Comparison of ENCODE assay signal across 8 cellular contexts in the genomic region with DNA sequence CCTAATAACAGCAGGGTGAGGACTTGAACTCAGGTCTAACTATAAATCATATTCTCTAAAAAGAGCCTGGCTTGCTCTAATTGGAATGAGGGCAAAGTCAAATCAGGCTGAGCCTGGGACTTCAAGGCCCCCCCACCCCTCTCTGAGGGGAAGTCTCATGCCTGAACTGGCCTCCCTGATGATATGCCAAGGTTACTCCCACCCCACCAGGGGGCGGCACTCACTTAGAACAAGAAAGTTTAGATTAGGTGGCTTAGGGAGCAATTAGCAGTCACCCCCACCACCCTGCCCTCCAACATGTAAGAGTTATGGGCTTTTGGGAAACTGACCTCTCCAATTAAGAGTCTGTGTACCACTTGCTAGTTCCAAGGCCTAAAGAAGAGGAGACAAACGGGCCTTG. TPM values are rescaled to one million over a fixed set of nuclear protein-coding genes. Genes with fewer than 3 reads are reported as not detected.
DNase-seq lines count a peak whose midpoint lies in the region; FAIRE-seq and TF ChIP-seq lines count a peak whose summit lies in the region.

No MANE protein-coding gene starts in this region.

- no peak for TF ChIP-seq EP300 in H1 (IDR thresholded peaks at IDR 0.05; ENCODE audit: borderline replicate concordance in 1 of 2, low read depth in 2 of 2, low read length in 2 of 2)

- no peak overlapping the region for H2AFZ ChIP-seq in H1 (ENCODE audit: low read length)

- no peak overlapping the region for H3K4ac ChIP-seq in H1 (replicated peaks; ENCODE audit: insufficient read length, low read depth, low read length)

- peaks cover 8% of the 10 kb centered on the region for H3K23me2 ChIP-seq in H1 (ENCODE audit: low read depth, low read length)

- TF ChIP-seq POLR2A in NB4 (IDR thresholded peaks at IDR 0.05; ENCODE audit: extremely low read depth, insufficient read length) (no peak), H1 (IDR thresholded peaks at IDR 0.05; ENCODE audit: control extremely low read depth in 1 of 2, low read depth in 2 of 2, low read length in 2 of 2) (no peak)

- TF ChIP-seq RAD21 in H1 (IDR thresholded peaks at IDR 0.05 in 1 of 2, conservative IDR thresholded peaks at IDR 0.05 in 1 of 2; ENCODE audit: low read depth in 2 of 2, low read length in 2 of 2) = peak; percentile 22 to 48

- no peak overlapping the region for H3K27ac ChIP-seq in H1 (ENCODE audit: low read depth, low read length)
- H3K27ac ChIP-seq in substantia nigra (ENCODE audit: low read depth, low read length, poor library complexity, severe bottlenecking) = no peak overlapping the region

- no peak overlapping the region for H3K18ac ChIP-seq in H1 (ENCODE audit: extremely low read depth, low read length)

- H2AK5ac ChIP-seq in H1 (ENCODE audit: low read depth, low read length) = no peak overlapping the region

- peaks cover 0 to 8% of the 10 kb centered on the region in 2 experiments; a peak in 2 of 4 replicates for H3K79me2 ChIP-seq in H1 (ENCODE audit: control insufficient read depth in 1 of 2, insufficient read depth in 2 of 2, low read length in 2 of 2)

- H3K14ac ChIP-seq in H1 (ENCODE audit: insufficient read length) = no peak overlapping the region

- H4K8ac ChIP-seq in H1 (ENCODE audit: extremely low read depth, insufficient read depth, low read length) = no peak overlapping the region; the same call in 1 of the 2 replicates

- no peak overlapping the region for H2BK20ac ChIP-seq in H1 (ENCODE audit: low read length)

- no peak overlapping the region for H3K23ac ChIP-seq in H1 (ENCODE audit: insufficient read length)

- 21% methylated on average over 2 of the region's 2 CpGs; no CpG with 5 or more reads in 1 of the 2 experiments for WGBS in H1 (ENCODE audit: extremely low coverage in 1 of 2, insufficient coverage in 1 of 2, insufficient read length in 1 of 2, insufficient replicate concordance in 2 of 2, low coverage in 1 of 2, low lambda C conversion rate in 2 of 2, missing lambda C conversion rate in 1 of 2), 2 experiments

- peak; percentile 57 for DNase-seq in SIG-M5 treated with dmso at 0.1 percent for 504 hours (lab: John Stamatoyannopoulos, UW; ENCODE audit: unreplicated experiment)
- DNase-seq in SIG-M5 (lab: John Stamatoyannopoulos, UW) = no peak
- DNase-seq in NB4 (ENCODE audit: low read depth) = peak; percentile 86
- DNase-seq in activated CD4-positive, alpha-beta T cell treated with anti-CD3 and anti-CD28 coated beads, Interleukin-2, amount 50 U/mL, for 48 hours = peak; percentile 66 to 75
- no peak for DNase-seq in H1 (ENCODE audit: low read depth in 1 of 2, low spot score in 2 of 2)
- DNase-seq in myocyte (ENCODE audit: low read depth) = peak; percentile 56
- peak in 39 of 49 donors; percentile 1 to 64 (median 21) for DNase-seq in substantia nigra (lab: John Stamatoyannopoulos, UW)
- no peak for DNase-seq in LoVo (ENCODE audit: low spot score)

- H3K9me3 ChIP-seq in H1 (ENCODE audit: insufficient read depth in 2 of 2, low read depth in 1 of 2, low read length in 1 of 2) = no peaks in the 10 kb centered on the region

- no peak overlapping the region for H2BK120ac ChIP-seq in H1 (replicated peaks; ENCODE audit: low read depth, low read length)

- H3K36me3 ChIP-seq in H1 (ENCODE audit: control insufficient read depth in 2 of 4, insufficient read depth in 4 of 4, low read length in 3 of 4) = peaks cover 0 to 6% (median 0%) of the 10 kb centered on the region in 4 experiments; a peak in 1 of 8 replicates

- H3K79me1 ChIP-seq in H1 (ENCODE audit: low read depth, low read length) = no peaks in the 10 kb centered on the region; the same call in 1 of the 2 replicates

- CTCF ChIA-PET in H1 (lab: Charles Lee; ENCODE audit: partially characterized antibody) = interaction anchor here (0.9 kb wide), 1 partner anchor 32 kb away, joined by 6 read pairs; no protein-coding TSS in a partner anchor

- H4K5ac ChIP-seq in H1 (ENCODE audit: insufficient read length, low read depth, low read length) = no peak overlapping the region

- peaks cover 7 to 28% (median 17%) of the 10 kb centered on the region in 4 experiments for H3K4me1 ChIP-seq in H1 (replicated peaks in 1 of 4; ENCODE audit: control insufficient read depth in 3 of 4, insufficient read depth in 4 of 4, low read length in 3 of 4)

- no peak for FAIRE-seq in H1 (lab: Jason Lieb, UNC)

- H3K56ac ChIP-seq in H1 (replicated peaks; ENCODE audit: insufficient read length, low read depth, low read length) = no peak overlapping the region

- 0 out of 2 replicates have a peak overlapping the region, but pooled peaks have one; percentile 10 for H2BK5ac ChIP-seq in H1 (ENCODE audit: low read depth, low read length)

- peaks cover 0 to 5% (median 0%) of the 10 kb centered on the region in 4 experiments; a peak in 1 of 7 replicates for H3K27me3 ChIP-seq in H1 (replicated peaks in 1 of 4; ENCODE audit: control insufficient read depth in 3 of 4, extremely low read depth in 1 of 4, insufficient read depth in 3 of 4, low read length in 3 of 4)

- peak overlapping the region; percentile 68 to 95 for H3K4me2 ChIP-seq in H1 (ENCODE audit: insufficient read depth in 1 of 2, low read depth in 2 of 2, low read length in 2 of 2)

- peaks cover 0 to 2% of the 10 kb centered on the region in 2 experiments for H4K20me1 ChIP-seq in H1 (replicated peaks in 1 of 2; ENCODE audit: control insufficient read depth in 1 of 2, insufficient read depth in 2 of 2, low read length in 2 of 2)

- POLR2A ChIA-PET in H1 (lab: Charles Lee; ENCODE audit: partially characterized antibody) = no interaction called here

- no peak overlapping the region for H3K4me3 ChIP-seq in NB4 (ENCODE audit: low read depth, low read length)
- H3K4me3 ChIP-seq in H1 (ENCODE audit: extremely low read depth in 1 of 4, insufficient read depth in 2 of 4, low read depth in 3 of 4, low read length in 4 of 4) = peak overlapping the region in 1 of 4 experiments; percentile 53; a peak in 2 of 8 replicates

- H2BK12ac ChIP-seq in H1 (ENCODE audit: low read depth, low read length) = no peak overlapping the region

- H2BK15ac ChIP-seq in H1 (ENCODE audit: low read length) = no peak overlapping the region

- H3K9ac ChIP-seq in H1 (replicated peaks in 1 of 4; ENCODE audit: extremely low read depth in 1 of 4, low read depth in 3 of 4, low read length in 3 of 4) = no peak overlapping the region

- H4K91ac ChIP-seq in H1 (replicated peaks; ENCODE audit: insufficient read length, low read length) = no peak overlapping the region

- TF ChIP-seq CTCF in NB4 (IDR thresholded peaks at IDR 0.05; ENCODE audit: low read depth, low read length) (peak; percentile 70), H1 (IDR thresholded peaks at IDR 0.05; ENCODE audit: control extremely low read depth in 1 of 3, insufficient read depth in 1 of 3, low read depth in 1 of 3, low read length in 3 of 3) (peak; percentile 28 to 43 (median 29))

RNA-seq across cellular contexts. Expression of a gene that starts 2.7 kb away (rescaled TPM):
- 54.8 and 57.4 TPM in 2 replicates for total RNA-seq in H1 (2021; fragmentation: NEBNext Ultra II Directional; extraction: Animal tissue kit (Norgen Biotek cat#: 25700))
- polyA plus RNA-seq in H1 (2011; rRNA removed) = 12.3 and 26.6 TPM in 2 replicates
- 17.4 TPM for polyA plus RNA-seq in H1 (2011; cell fraction: cytosol; rRNA removed)
- polyA plus RNA-seq in H1 (2011; cell fraction: nucleus; rRNA removed) = 21.5 TPM
- 14.5 to 18.1 TPM (median 17.3 TPM) in 4 replicates for polyA plus RNA-seq in H1 (2012, experiment 1 of 2)
- 14.6 TPM for polyA plus RNA-seq in H1 (2012, experiment 2 of 2)
- 13.7 TPM for polyA plus RNA-seq in H1 (2013, experiment 1 of 2)
- 13.6 TPM for polyA plus RNA-seq in H1 (2013, experiment 2 of 2)
- polyA minus RNA-seq in H1 (2011; rRNA and poly(A)+ RNA removed) = 4.8 and 9.1 TPM in 2 replicates
- polyA minus RNA-seq in H1 (2011; cell fraction: cytosol; rRNA and poly(A)+ RNA removed) = 8.3 TPM
- polyA minus RNA-seq in H1 (2011; cell fraction: nucleus; rRNA and poly(A)+ RNA removed) = 3.6 TPM
- total RNA-seq in myocyte = 18.1 and 20.7 TPM in 2 replicates
- 13.9 TPM for polyA plus RNA-seq in myocyte (2012)

RNA-seq across cellular contexts. Expression of a gene that starts 8.2 kb away (rescaled TPM):
- total RNA-seq in H1 (2021; fragmentation: NEBNext Ultra II Directional; extraction: Animal tissue kit (Norgen Biotek cat#: 25700)) = not detected in 2 replicates
- not detected in 2 replicates for polyA plus RNA-seq in H1 (2011; rRNA removed)
- not detected for polyA plus RNA-seq in H1 (2011; cell fraction: cytosol; rRNA removed)
- not detected for polyA plus RNA-seq in H1 (2011; cell fraction: nucleus; rRNA removed)
- polyA plus RNA-seq in H1 (2012, experiment 1 of 2) = not detected in 4 replicates
- polyA plus RNA-seq in H1 (2012, experiment 2 of 2) = not detected
- not detected for polyA plus RNA-seq in H1 (2013, experiment 1 of 2)
- not detected for polyA plus RNA-seq in H1 (2013, experiment 2 of 2)
- not detected in 2 replicates for polyA minus RNA-seq in H1 (2011; rRNA and poly(A)+ RNA removed)
- not detected for polyA minus RNA-seq in H1 (2011; cell fraction: cytosol; rRNA and poly(A)+ RNA removed)
- polyA minus RNA-seq in H1 (2011; cell fraction: nucleus; rRNA and poly(A)+ RNA removed) = not detected
- 4.6 TPM in 1 of 2 replicates, not detected in the other for total RNA-seq in myocyte
- polyA plus RNA-seq in myocyte (2012) = not detected

RNA-seq across cellular contexts. Expression of a gene that starts 13.1 kb away (rescaled TPM):
- not detected in 2 replicates for total RNA-seq in H1 (2021; fragmentation: NEBNext Ultra II Directional; extraction: Animal tissue kit (Norgen Biotek cat#: 25700))
- not detected in 2 replicates for polyA plus RNA-seq in H1 (2011; rRNA removed)
- polyA plus RNA-seq in H1 (2011; cell fraction: cytosol; rRNA removed) = 0.14 TPM
- polyA plus RNA-seq in H1 (2011; cell fraction: nucleus; rRNA removed) = not detected
- polyA plus RNA-seq in H1 (2012, experiment 1 of 2) = 0.10 to 0.27 TPM (median 0.19 TPM) in 3 of 4 replicates, not detected in the other
- polyA plus RNA-seq in H1 (2012, experiment 2 of 2) = 0.08 TPM
- 0.04 TPM for polyA plus RNA-seq in H1 (2013, experiment 1 of 2)
- polyA plus RNA-seq in H1 (2013, experiment 2 of 2) = 0.07 TPM
- polyA minus RNA-seq in H1 (2011; rRNA and poly(A)+ RNA removed) = not detected in 2 replicates
- not detected for polyA minus RNA-seq in H1 (2011; cell fraction: cytosol; rRNA and poly(A)+ RNA removed)
- not detected for polyA minus RNA-seq in H1 (2011; cell fraction: nucleus; rRNA and poly(A)+ RNA removed)
- 3.4 and 12.2 TPM in 2 replicates for total RNA-seq in myocyte
- 3.9 TPM for polyA plus RNA-seq in myocyte (2012)

RNA-seq across cellular contexts. Expression of a gene that starts 20.1 kb away (rescaled TPM):
- total RNA-seq in H1 (2021; fragmentation: NEBNext Ultra II Directional; extraction: Animal tissue kit (Norgen Biotek cat#: 25700)) = 43.5 and 48.9 TPM in 2 replicates
- polyA plus RNA-seq in H1 (2011; rRNA removed) = 19.4 and 28.4 TPM in 2 replicates
- 11.5 TPM for polyA plus RNA-seq in H1 (2011; cell fraction: cytosol; rRNA removed)
- 69.5 TPM for polyA plus RNA-seq in H1 (2011; cell fraction: nucleus; rRNA removed)
- 20.6 to 34.2 TPM (median 30.5 TPM) in 4 replicates for polyA plus RNA-seq in H1 (2012, experiment 1 of 2)
- 11.0 TPM for polyA plus RNA-seq in H1 (2012, experiment 2 of 2)
- polyA plus RNA-seq in H1 (2013, experiment 1 of 2) = 12.7 TPM
- 11.7 TPM for polyA plus RNA-seq in H1 (2013, experiment 2 of 2)
- 85.2 and 106 TPM in 2 replicates for polyA minus RNA-seq in H1 (2011; rRNA and poly(A)+ RNA removed)
- 58.1 TPM for polyA minus RNA-seq in H1 (2011; cell fraction: cytosol; rRNA and poly(A)+ RNA removed)
- 69.9 TPM for polyA minus RNA-seq in H1 (2011; cell fraction: nucleus; rRNA and poly(A)+ RNA removed)
- total RNA-seq in myocyte = 15.6 and 21.3 TPM in 2 replicates
- polyA plus RNA-seq in myocyte (2012) = 21.6 TPM

RNA-seq across cellular contexts. Expression of a gene that starts 30.2 kb away (rescaled TPM):
- total RNA-seq in H1 (2021; fragmentation: NEBNext Ultra II Directional; extraction: Animal tissue kit (Norgen Biotek cat#: 25700)) = 74.2 and 81.2 TPM in 2 replicates
- 65.3 and 72.1 TPM in 2 replicates for polyA plus RNA-seq in H1 (2011; rRNA removed)
- polyA plus RNA-seq in H1 (2011; cell fraction: cytosol; rRNA removed) = 56.7 TPM
- polyA plus RNA-seq in H1 (2011; cell fraction: nucleus; rRNA removed) = 42.4 TPM
- 51.3 to 66.0 TPM (median 58.8 TPM) in 4 replicates for polyA plus RNA-seq in H1 (2012, experiment 1 of 2)
- polyA plus RNA-seq in H1 (2012, experiment 2 of 2) = 69.5 TPM
- 63.2 TPM for polyA plus RNA-seq in H1 (2013, experiment 1 of 2)
- polyA plus RNA-seq in H1 (2013, experiment 2 of 2) = 59.0 TPM
- 71.1 and 84.9 TPM in 2 replicates for polyA minus RNA-seq in H1 (2011; rRNA and poly(A)+ RNA removed)
- polyA minus RNA-seq in H1 (2011; cell fraction: cytosol; rRNA and poly(A)+ RNA removed) = 38.3 TPM
- 26.1 TPM for polyA minus RNA-seq in H1 (2011; cell fraction: nucleus; rRNA and poly(A)+ RNA removed)
- 63.5 and 80.9 TPM in 2 replicates for total RNA-seq in myocyte
- 83.1 TPM for polyA plus RNA-seq in myocyte (2012)

Comparison
In these comparisons a context has a peak if more than half of its experiments do, and no peak if none do; other contexts are left out.
1. DNase-seq: peak in SIG-M5 treated with dmso at 0.1 percent for 504 hours (single experiment), NB4 (single experiment), activated CD4-positive, alpha-beta T cell treated with anti-CD3 and anti-CD28 coated beads, Interleukin-2, amount 50 U/mL, for 48 hours (2 of 2), myocyte (single experiment) and substantia nigra (39 of 49); none in SIG-M5 (single experiment), H1 (0 of 2) and LoVo (single experiment).